Comparison of ENCODE assay signal across 9 cellular contexts in the genomic region with DNA sequence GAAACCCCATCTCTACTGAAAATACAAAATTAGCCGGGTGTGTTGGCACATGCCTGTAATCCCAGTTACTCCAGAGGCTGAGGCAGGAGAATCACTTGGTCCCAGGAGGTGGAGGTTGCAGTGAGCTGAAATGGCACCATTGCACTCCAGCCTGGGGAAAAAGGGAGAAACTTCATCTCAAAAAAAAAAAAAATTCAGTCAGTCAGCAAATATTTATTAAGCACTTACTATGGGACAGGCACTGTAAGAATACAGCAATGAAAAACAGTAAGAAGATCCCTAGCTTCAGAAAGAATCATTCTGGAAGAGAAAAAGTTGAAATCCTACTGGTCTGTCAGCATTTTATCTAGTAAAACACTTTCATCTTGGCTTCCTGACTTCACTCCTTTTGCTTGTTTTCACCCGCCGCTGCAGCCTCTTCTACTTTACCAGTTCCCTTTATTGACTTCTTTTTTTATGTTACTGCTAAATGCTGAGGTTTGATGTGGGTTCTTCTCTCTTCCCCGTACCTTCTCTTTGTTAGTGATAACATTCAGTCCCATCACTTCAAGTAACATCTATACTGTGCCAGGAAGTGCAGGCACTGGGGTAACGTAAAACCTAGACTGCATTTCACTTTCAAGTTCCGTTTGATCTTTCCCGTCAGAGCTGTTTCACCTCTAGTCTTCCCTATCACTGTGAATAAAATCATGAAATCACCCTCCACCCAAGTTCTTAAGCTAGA. TPM values are rescaled to one million over a fixed set of nuclear protein-coding genes. Genes with fewer than 3 reads are reported as not detected.
DNase-seq lines count a peak whose midpoint lies in the region; ATAC-seq and TF ChIP-seq lines count a peak whose summit lies in the region.
"Had no signal": no experiment of that assay in that cellular context is flagged by ENCODE, and none has a peak within 500 bp of the region (broad histone marks: within the 10 kb centered on the region; RNA-seq: fewer than 3 reads in every experiment).

No MANE protein-coding gene starts in this region.

- H3K9me3 ChIP-seq in CD4-positive, CD25-positive, alpha-beta regulatory T cell (ENCODE audit: control insufficient read depth in 2 of 2, low read length in 2 of 2), result no peaks in the 10 kb centered on the region
- H3K9me3 ChIP-seq in osteoblast (ENCODE audit: low read depth, low read length), result no peaks in the 10 kb centered on the region

- ATAC-seq in CD4-positive, CD25-positive, alpha-beta regulatory T cell (ENCODE audit: low read depth in 2 of 2), result peak; percentile 98
- ATAC-seq in GM19468 (IDR thresholded peaks at IDR 0.05; ENCODE audit: extremely low read depth, unreplicated experiment), result peak; percentile 79
- peak; percentile 83 for ATAC-seq in HG03521 (IDR thresholded peaks at IDR 0.05; ENCODE audit: unreplicated experiment)

- H3K27me3 Mint-ChIP-seq in CD4-positive, CD25-positive, alpha-beta regulatory T cell, result peaks cover 27% of the 10 kb centered on the region

- peak overlapping the region; percentile 16 to 83 (median 71) for H3K4me3 Mint-ChIP-seq in CD4-positive, CD25-positive, alpha-beta regulatory T cell
- H3K4me3 Mint-ChIP-seq: nephron had no signal

- TF ChIP-seq CTCF in osteoblast (IDR thresholded peaks at IDR 0.05; ENCODE audit: extremely low read depth, low read depth, low read length), result no peak

- H3K4me1 ChIP-seq in CD4-positive, CD25-positive, alpha-beta regulatory T cell (ENCODE audit: control insufficient read depth, insufficient read depth, low read length, poor library complexity, severe bottlenecking), result peaks cover 20% of the 10 kb centered on the region
- H3K4me1 ChIP-seq in osteoblast (ENCODE audit: insufficient read depth, low read length), result no peaks in the 10 kb centered on the region

- no peaks in the 10 kb centered on the region for H3K27me3 ChIP-seq in CD4-positive, CD25-positive, alpha-beta regulatory T cell (ENCODE audit: control insufficient read depth, insufficient read depth, low read length)
- H3K27me3 ChIP-seq in osteoblast (ENCODE audit: insufficient read depth, low read length), result no peaks in the 10 kb centered on the region

- no peaks in the 10 kb centered on the region for H4K20me1 ChIP-seq in osteoblast (ENCODE audit: insufficient read depth, low read length)

- H3K4me2 ChIP-seq in osteoblast (ENCODE audit: insufficient read depth, low read length), result no peak overlapping the region

- H3K4me3 ChIP-seq in CD4-positive, CD25-positive, alpha-beta regulatory T cell (ENCODE audit: low read depth, low read length), result peak overlapping the region; percentile 77
- no peak overlapping the region for H3K4me3 ChIP-seq in osteoblast (ENCODE audit: insufficient read depth, low read length)

- H3K9me3 Mint-ChIP-seq in CD4-positive, CD25-positive, alpha-beta regulatory T cell, result peaks cover 0 to 2% (median 0%) of the 10 kb centered on the region in 7 donors
- H3K9me3 Mint-ChIP-seq: nephron had no signal

- no peaks in the 10 kb centered on the region for H3K79me2 ChIP-seq in osteoblast (ENCODE audit: insufficient read depth, low read length)

- H3K27ac Mint-ChIP-seq in CD4-positive, CD25-positive, alpha-beta regulatory T cell, result peak overlapping the region; percentile 76 to 86 (median 78)
- H3K27ac Mint-ChIP-seq: nephron had no signal

- no peak overlapping the region for H2AFZ ChIP-seq in osteoblast (ENCODE audit: low read length)

- no peaks in the 10 kb centered on the region for H3K36me3 Mint-ChIP-seq in CD4-positive, CD25-positive, alpha-beta regulatory T cell

- H3K36me3 ChIP-seq in CD4-positive, CD25-positive, alpha-beta regulatory T cell (ENCODE audit: control insufficient read depth, insufficient read depth, low read length), result no peaks in the 10 kb centered on the region
- no peaks in the 10 kb centered on the region for H3K36me3 ChIP-seq in osteoblast (ENCODE audit: insufficient read depth, low read length)

- H3K4me1 Mint-ChIP-seq in CD4-positive, CD25-positive, alpha-beta regulatory T cell, result peaks cover 10 to 26% (median 13%) of the 10 kb centered on the region in 4 donors
- H3K4me1 Mint-ChIP-seq: nephron had no signal

- no peak overlapping the region for H3K27ac ChIP-seq in CD4-positive, CD25-positive, alpha-beta regulatory T cell (ENCODE audit: insufficient read depth, low read length, poor library complexity, severe bottlenecking)
- no peak overlapping the region for H3K27ac ChIP-seq in osteoblast (ENCODE audit: low read depth, low read length)

- DNase-seq in CD4-positive, CD25-positive, alpha-beta regulatory T cell, result peak; percentile 9 to 80 (median 74)
- DNase-seq in activated T-cell treated with anti-CD3 and anti-CD28 coated beads for 1 hour (ENCODE audit: low read depth) (peak; percentile 21), NCI-H2171 (lab: John Stamatoyannopoulos, UW) (no peak), HuH-7.5 (ENCODE audit: low spot score) (no peak), osteoblast (ENCODE audit: insufficient read length, low spot score, missing footprints) (no peak)
- DNase-seq in stimulated activated CD8-positive, alpha-beta memory T cell treated with anti-CD3 and anti-CD28 coated beads, Interleukin-7, amount 100 ng/mL, for 4 hours (ENCODE audit: low read depth in 2 of 2), result peak; percentile 7 to 8

RNA-seq across cellular contexts. Expression of a gene that starts 10.8 kb away (rescaled TPM):
- total RNA-seq in CD4-positive, CD25-positive, alpha-beta regulatory T cell, result 5.0 TPM
- 1 to 10 TPM; 1.6 to 5.6 (median 4.0) TPM for polyA plus RNA-seq in CD4-positive, CD25-positive, alpha-beta regulatory T cell
- 4.7 and 5.1 TPM in 2 replicates for total RNA-seq in osteoblast

Comparison
In these comparisons a context has a peak if more than half of its experiments do, and no peak if none do; other contexts are left out.
1. DNase-seq: peak in CD4-positive, CD25-positive, alpha-beta regulatory T cell (3 of 3), activated T-cell treated with anti-CD3 and anti-CD28 coated beads for 1 hour (single experiment) and stimulated activated CD8-positive, alpha-beta memory T cell treated with anti-CD3 and anti-CD28 coated beads, Interleukin-7, amount 100 ng/mL, for 4 hours (2 of 2); none in NCI-H2171 (single experiment), HuH-7.5 (single experiment) and osteoblast (single experiment).
2. Peak in every context shown above with its lines, with median percentiles within 50 percentile points of each other: ATAC-seq.